In the genomic region with DNA sequence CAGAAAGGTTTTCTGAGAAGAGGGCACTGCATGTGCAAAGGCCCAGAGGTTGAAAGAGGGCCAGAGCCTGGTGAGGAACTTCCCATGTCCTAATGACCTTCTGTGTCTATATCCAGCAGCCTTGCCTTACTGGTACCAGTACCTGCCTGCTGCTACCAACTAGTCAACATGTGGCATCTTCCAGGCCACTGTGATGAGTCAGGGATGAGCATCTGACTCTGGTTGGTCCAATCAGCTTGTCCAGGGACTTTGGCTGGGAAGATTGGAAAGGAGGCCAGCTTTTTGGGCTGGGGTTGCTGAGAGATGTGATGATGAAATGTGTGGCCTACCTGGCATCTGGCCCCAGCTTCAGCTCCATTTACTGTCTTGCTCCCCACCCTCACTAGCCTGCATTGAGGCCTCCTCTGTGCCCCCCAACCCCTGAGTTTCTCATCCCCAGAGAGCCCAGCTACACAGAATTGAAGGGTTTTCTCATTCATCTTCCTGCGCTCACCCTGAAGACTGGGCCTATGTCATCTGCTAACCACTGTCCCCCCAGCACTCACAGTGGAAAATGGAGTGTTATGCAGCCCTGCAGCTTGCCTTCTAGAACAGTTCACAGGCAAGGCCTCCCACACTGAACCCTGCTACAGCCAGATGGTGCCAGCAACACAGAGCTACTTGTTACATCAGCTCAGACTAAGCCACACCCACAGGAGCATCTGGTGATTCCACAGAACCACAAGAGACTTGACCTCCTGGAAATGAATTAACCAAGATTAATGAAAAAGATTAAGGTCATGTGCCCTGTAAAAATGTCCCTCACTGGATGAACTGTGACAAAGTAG, we compare ENCODE assay signal across 1 cellular context.
TF ChIP-seq lines count a peak whose summit lies in the region.

No MANE protein-coding gene starts in this region.

TF ChIP-seq in K562, 482 proteins besides CTCF, POLR2A, EP300 and RAD21 (continued from another document):
- TF ChIP-seq, protein P1, sequence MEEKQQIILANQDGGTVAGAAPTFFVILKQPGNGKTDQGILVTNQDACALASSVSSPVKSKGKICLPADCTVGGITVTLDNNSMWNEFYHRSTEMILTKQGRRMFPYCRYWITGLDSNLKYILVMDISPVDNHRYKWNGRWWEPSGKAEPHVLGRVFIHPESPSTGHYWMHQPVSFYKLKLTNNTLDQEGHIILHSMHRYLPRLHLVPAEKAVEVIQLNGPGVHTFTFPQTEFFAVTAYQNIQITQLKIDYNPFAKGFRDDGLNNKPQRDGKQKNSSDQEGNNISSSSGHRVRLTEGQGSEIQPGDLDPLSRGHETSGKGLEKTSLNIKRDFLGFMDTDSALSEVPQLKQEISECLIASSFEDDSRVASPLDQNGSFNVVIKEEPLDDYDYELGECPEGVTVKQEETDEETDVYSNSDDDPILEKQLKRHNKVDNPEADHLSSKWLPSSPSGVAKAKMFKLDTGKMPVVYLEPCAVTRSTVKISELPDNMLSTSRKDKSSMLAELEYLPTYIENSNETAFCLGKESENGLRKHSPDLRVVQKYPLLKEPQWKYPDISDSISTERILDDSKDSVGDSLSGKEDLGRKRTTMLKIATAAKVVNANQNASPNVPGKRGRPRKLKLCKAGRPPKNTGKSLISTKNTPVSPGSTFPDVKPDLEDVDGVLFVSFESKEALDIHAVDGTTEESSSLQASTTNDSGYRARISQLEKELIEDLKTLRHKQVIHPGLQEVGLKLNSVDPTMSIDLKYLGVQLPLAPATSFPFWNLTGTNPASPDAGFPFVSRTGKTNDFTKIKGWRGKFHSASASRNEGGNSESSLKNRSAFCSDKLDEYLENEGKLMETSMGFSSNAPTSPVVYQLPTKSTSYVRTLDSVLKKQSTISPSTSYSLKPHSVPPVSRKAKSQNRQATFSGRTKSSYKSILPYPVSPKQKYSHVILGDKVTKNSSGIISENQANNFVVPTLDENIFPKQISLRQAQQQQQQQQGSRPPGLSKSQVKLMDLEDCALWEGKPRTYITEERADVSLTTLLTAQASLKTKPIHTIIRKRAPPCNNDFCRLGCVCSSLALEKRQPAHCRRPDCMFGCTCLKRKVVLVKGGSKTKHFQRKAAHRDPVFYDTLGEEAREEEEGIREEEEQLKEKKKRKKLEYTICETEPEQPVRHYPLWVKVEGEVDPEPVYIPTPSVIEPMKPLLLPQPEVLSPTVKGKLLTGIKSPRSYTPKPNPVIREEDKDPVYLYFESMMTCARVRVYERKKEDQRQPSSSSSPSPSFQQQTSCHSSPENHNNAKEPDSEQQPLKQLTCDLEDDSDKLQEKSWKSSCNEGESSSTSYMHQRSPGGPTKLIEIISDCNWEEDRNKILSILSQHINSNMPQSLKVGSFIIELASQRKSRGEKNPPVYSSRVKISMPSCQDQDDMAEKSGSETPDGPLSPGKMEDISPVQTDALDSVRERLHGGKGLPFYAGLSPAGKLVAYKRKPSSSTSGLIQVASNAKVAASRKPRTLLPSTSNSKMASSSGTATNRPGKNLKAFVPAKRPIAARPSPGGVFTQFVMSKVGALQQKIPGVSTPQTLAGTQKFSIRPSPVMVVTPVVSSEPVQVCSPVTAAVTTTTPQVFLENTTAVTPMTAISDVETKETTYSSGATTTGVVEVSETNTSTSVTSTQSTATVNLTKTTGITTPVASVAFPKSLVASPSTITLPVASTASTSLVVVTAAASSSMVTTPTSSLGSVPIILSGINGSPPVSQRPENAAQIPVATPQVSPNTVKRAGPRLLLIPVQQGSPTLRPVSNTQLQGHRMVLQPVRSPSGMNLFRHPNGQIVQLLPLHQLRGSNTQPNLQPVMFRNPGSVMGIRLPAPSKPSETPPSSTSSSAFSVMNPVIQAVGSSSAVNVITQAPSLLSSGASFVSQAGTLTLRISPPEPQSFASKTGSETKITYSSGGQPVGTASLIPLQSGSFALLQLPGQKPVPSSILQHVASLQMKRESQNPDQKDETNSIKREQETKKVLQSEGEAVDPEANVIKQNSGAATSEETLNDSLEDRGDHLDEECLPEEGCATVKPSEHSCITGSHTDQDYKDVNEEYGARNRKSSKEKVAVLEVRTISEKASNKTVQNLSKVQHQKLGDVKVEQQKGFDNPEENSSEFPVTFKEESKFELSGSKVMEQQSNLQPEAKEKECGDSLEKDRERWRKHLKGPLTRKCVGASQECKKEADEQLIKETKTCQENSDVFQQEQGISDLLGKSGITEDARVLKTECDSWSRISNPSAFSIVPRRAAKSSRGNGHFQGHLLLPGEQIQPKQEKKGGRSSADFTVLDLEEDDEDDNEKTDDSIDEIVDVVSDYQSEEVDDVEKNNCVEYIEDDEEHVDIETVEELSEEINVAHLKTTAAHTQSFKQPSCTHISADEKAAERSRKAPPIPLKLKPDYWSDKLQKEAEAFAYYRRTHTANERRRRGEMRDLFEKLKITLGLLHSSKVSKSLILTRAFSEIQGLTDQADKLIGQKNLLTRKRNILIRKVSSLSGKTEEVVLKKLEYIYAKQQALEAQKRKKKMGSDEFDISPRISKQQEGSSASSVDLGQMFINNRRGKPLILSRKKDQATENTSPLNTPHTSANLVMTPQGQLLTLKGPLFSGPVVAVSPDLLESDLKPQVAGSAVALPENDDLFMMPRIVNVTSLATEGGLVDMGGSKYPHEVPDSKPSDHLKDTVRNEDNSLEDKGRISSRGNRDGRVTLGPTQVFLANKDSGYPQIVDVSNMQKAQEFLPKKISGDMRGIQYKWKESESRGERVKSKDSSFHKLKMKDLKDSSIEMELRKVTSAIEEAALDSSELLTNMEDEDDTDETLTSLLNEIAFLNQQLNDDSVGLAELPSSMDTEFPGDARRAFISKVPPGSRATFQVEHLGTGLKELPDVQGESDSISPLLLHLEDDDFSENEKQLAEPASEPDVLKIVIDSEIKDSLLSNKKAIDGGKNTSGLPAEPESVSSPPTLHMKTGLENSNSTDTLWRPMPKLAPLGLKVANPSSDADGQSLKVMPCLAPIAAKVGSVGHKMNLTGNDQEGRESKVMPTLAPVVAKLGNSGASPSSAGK (IDR thresholded peaks at IDR 0.05) = peak; percentile 39; the same call in 1 of the 2 replicates
- TF ChIP-seq TRIM24 (IDR thresholded peaks at IDR 0.05) = peak in 1 of 2 experiments; percentile 21; a peak in 1 of 4 replicates
- TF ChIP-seq, protein P2, sequence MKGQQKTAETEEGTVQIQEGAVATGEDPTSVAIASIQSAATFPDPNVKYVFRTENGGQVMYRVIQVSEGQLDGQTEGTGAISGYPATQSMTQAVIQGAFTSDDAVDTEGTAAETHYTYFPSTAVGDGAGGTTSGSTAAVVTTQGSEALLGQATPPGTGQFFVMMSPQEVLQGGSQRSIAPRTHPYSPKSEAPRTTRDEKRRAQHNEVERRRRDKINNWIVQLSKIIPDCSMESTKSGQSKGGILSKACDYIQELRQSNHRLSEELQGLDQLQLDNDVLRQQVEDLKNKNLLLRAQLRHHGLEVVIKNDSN (CRISPR knock-in tag; IDR thresholded peaks at IDR 0.05) = peak; percentile 80
- TF ChIP-seq, protein P3, sequence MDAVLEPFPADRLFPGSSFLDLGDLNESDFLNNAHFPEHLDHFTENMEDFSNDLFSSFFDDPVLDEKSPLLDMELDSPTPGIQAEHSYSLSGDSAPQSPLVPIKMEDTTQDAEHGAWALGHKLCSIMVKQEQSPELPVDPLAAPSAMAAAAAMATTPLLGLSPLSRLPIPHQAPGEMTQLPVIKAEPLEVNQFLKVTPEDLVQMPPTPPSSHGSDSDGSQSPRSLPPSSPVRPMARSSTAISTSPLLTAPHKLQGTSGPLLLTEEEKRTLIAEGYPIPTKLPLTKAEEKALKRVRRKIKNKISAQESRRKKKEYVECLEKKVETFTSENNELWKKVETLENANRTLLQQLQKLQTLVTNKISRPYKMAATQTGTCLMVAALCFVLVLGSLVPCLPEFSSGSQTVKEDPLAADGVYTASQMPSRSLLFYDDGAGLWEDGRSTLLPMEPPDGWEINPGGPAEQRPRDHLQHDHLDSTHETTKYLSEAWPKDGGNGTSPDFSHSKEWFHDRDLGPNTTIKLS (IDR thresholded peaks at IDR 0.05; ENCODE audit: borderline replicate concordance, low read depth) = 0 out of 2 replicates have a peak, but pooled peaks have one; percentile 49
- peak; percentile 58; the same call in 1 of the 2 replicates for TF ChIP-seq ESRRA (IDR thresholded peaks at IDR 0.05; ENCODE audit: borderline replicate concordance, low read depth)
- peak; percentile 62; the same call in 1 of the 2 replicates for TF ChIP-seq ATF7 (IDR thresholded peaks at IDR 0.05)
- peak in 1 of 2 experiments; percentile 69; a peak in 2 of 4 replicates for TF ChIP-seq RCOR1 (IDR thresholded peaks at IDR 0.05; ENCODE audit: borderline replicate concordance in 1 of 2, low read depth in 2 of 2, low read length in 2 of 2)
- no peak for TF ChIP-seq ATF1 (CRISPR knock-in tag; IDR thresholded peaks at IDR 0.05)
- 0 out of 2 replicates have a peak, but pooled peaks have one; percentile 14 for TF ChIP-seq ATF1 (tag; IDR thresholded peaks at IDR 0.05)
- TF ChIP-seq NR2C2 (CRISPR knock-in tag; IDR thresholded peaks at IDR 0.05) = no peak
- peak; percentile 46; the same call in 1 of the 2 replicates for TF ChIP-seq NR2C2 (tag; IDR thresholded peaks at IDR 0.05)
- peak in 1 of 2 experiments; percentile 20; a peak in 2 of 4 replicates for TF ChIP-seq FOXK2 (conservative IDR thresholded peaks at IDR 0.05 in 1 of 2, IDR thresholded peaks at IDR 0.05 in 1 of 2; ENCODE audit: low read depth in 2 of 2)
